ENCODE assay signal across 28 cellular contexts in genomic region chr1:50822035-50822776, GRCh38.
DNase-seq lines count a peak whose midpoint lies in the region; FAIRE-seq and TF ChIP-seq lines count a peak whose summit lies in the region.
"Had no signal": no experiment of that assay in that cellular context is flagged by ENCODE, and none has a peak within 500 bp of the region (broad histone marks: within the 10 kb centered on the region; RNA-seq: fewer than 3 reads in every experiment).

No MANE protein-coding gene starts in this region.

- H3K4me2 ChIP-seq in smooth muscle cell, result no peak overlapping the region

- H3K4me3 Mint-ChIP-seq in nephron progenitor cell, result no peak overlapping the region
- H3K4me3 Mint-ChIP-seq: activated naive CD8-positive, alpha-beta T cell treated with anti-CD3 and anti-CD28 coated beads, Interleukin-2, amount 10 ng/mL, durations not matched to agents 7 days and 5 days; activated T-cell treated with anti-CD3 and anti-CD28 coated beads, Interleukin-2, amount 50 U/mL, for 24 hours; central memory CD8-positive, alpha-beta T cell; memory B cell; T-cell had no signal

- no peak overlapping the region for H3K27ac Mint-ChIP-seq in nephron progenitor cell
- H3K27ac Mint-ChIP-seq: activated naive CD8-positive, alpha-beta T cell treated with anti-CD3 and anti-CD28 coated beads, Interleukin-2, amount 10 ng/mL, durations not matched to agents 7 days and 5 days; activated T-cell treated with anti-CD3 and anti-CD28 coated beads, Interleukin-2, amount 50 U/mL, for 24 hours; memory B cell; T-cell had no signal

- peaks cover 42% of the 10 kb centered on the region for H4K20me1 ChIP-seq in smooth muscle cell (ENCODE audit: low read depth)

- FAIRE-seq in small intestine (lab: Jason Lieb, UNC), result no peak
- FAIRE-seq: HTR-8/SVneo had no signal

- peaks cover 6% of the 10 kb centered on the region for H3K79me2 ChIP-seq in smooth muscle cell (ENCODE audit: low read depth)

- no peak for TF ChIP-seq CTCF in GM13976 (IDR thresholded peaks at IDR 0.05; ENCODE audit: borderline replicate concordance, control extremely low read depth, extremely low read depth, insufficient read depth, missing control alignments)
- no peak for TF ChIP-seq CTCF in nephron progenitor cell (IDR thresholded peaks at IDR 0.05)
- TF ChIP-seq CTCF in smooth muscle cell (IDR thresholded peaks at IDR 0.05; ENCODE audit: borderline replicate concordance, insufficient read depth, poor library complexity, severe bottlenecking), result no peak

- H2AFZ ChIP-seq in smooth muscle cell (ENCODE audit: low read depth), result no peak overlapping the region
- H2AFZ ChIP-seq: parathyroid adenoma had no signal

- H3K9me3 ChIP-seq in adipocyte (ENCODE audit: control insufficient read depth, low read length), result no peaks in the 10 kb centered on the region
- no peaks in the 10 kb centered on the region for H3K9me3 ChIP-seq in small intestine (ENCODE audit: control insufficient read depth, low read depth)
- no peaks in the 10 kb centered on the region for H3K9me3 ChIP-seq in smooth muscle cell (replicated peaks; ENCODE audit: low read depth)
- H3K9me3 ChIP-seq: BE2C, esophagus muscularis mucosa, gastrocnemius medialis, SJCRH30 had no signal

- WGBS in small intestine, 3 donors, result 89 to 93% (median 91%) methylated on average over 3 of the region's 3 CpGs
- WGBS in smooth muscle cell (ENCODE audit: low lambda C conversion rate), result 95% methylated on average over 3 of the region's 3 CpGs

- H3K9ac ChIP-seq in adipocyte (ENCODE audit: low read length) (no peak overlapping the region), smooth muscle cell (ENCODE audit: low read depth) (no peak overlapping the region)
- H3K9ac ChIP-seq: parathyroid adenoma had no signal

- H3K36me3 ChIP-seq in adipocyte (ENCODE audit: control insufficient read depth, insufficient read depth, low read length, severe bottlenecking) (no peaks in the 10 kb centered on the region), small intestine (ENCODE audit: control insufficient read depth in 2 of 2, insufficient read depth in 2 of 2, low read length in 2 of 2) (no peaks in the 10 kb centered on the region), smooth muscle cell (ENCODE audit: low read depth) (no peaks in the 10 kb centered on the region)
- H3K36me3 ChIP-seq: BE2C, esophagus muscularis mucosa, gastrocnemius medialis, SJCRH30 had no signal

- no peaks in the 10 kb centered on the region for H3K27me3 Mint-ChIP-seq in nephron progenitor cell (ENCODE audit: low read depth, poor library complexity)
- H3K27me3 Mint-ChIP-seq: activated naive CD8-positive, alpha-beta T cell treated with anti-CD3 and anti-CD28 coated beads, Interleukin-2, amount 10 ng/mL, durations not matched to agents 7 days and 5 days; activated T-cell treated with anti-CD3 and anti-CD28 coated beads, Interleukin-2, amount 50 U/mL, for 24 hours; central memory CD8-positive, alpha-beta T cell; memory B cell; T-cell had no signal

- H3K9me3 Mint-ChIP-seq in nephron progenitor cell, result peaks cover 11% of the 10 kb centered on the region
- H3K9me3 Mint-ChIP-seq: central memory CD8-positive, alpha-beta T cell; memory B cell had no signal

- H3K27me3 ChIP-seq in adipocyte (replicated peaks; ENCODE audit: control insufficient read depth, insufficient read depth, low read length) (no peaks in the 10 kb centered on the region), small intestine (ENCODE audit: control insufficient read depth in 2 of 2, insufficient read depth in 2 of 2, low read length in 2 of 2) (no peaks in the 10 kb centered on the region), smooth muscle cell (ENCODE audit: low read depth) (no peaks in the 10 kb centered on the region)
- H3K27me3 ChIP-seq: BE2C, esophagus muscularis mucosa, gastrocnemius medialis, SJCRH30 had no signal

- DNase-seq in GM13976 (ENCODE audit: low spot score), result peak; percentile 22
- peak; percentile 36 for DNase-seq in adipocyte (ENCODE audit: low read depth)
- peak; percentile 17 for DNase-seq in hepatic stellate cell (ENCODE audit: low spot score)
- DNase-seq in small intestine, result peak; percentile 10
- no peak for DNase-seq in nephron progenitor cell
- no peak for DNase-seq in smooth muscle cell (lab: John Stamatoyannopoulos, UW; ENCODE audit: unreplicated experiment)
- no peak for DNase-seq in NCI-H2081 treated with DMSO at 0.1 percent for 48 hours (lab: John Stamatoyannopoulos, UW)
- DNase-seq: activated gamma-delta T cell; activated naive CD8-positive, alpha-beta T cell treated with anti-CD3 and anti-CD28 coated beads, Interleukin-2, amount 10 ng/mL, durations not matched to agents 7 days and 5 days; activated T-cell treated with anti-CD3 and anti-CD28 coated beads, Interleukin-2, amount 50 U/mL, for 24 hours; BE2C; DMS153; gastrocnemius medialis; hypothalamus; KG1; NCI-H1105 treated with DMSO at 0.1 percent for 48 hours; NCI-H1930; NCI-H510A treated with DMSO at 0.1 percent for 48 hours; RPMI8226; SJCRH30; stimulated activated naive CD4-positive, alpha-beta T cell treated with Interleukin-2 at 50 U/mL for 16 hours; T-cell had no signal

- peaks cover 8% of the 10 kb centered on the region for H3K36me3 Mint-ChIP-seq in nephron progenitor cell (ENCODE audit: low read depth)

- in situ Hi-C loops in GM13976 (cut with MboI; ENCODE audit: low sequenced_read_pairs, unreplicated experiment), result no loop called here

- H3K4me1 Mint-ChIP-seq in nephron progenitor cell, result no peaks in the 10 kb centered on the region
- H3K4me1 Mint-ChIP-seq: activated naive CD8-positive, alpha-beta T cell treated with anti-CD3 and anti-CD28 coated beads, Interleukin-2, amount 10 ng/mL, durations not matched to agents 7 days and 5 days had no signal

- no peak overlapping the region for H3K27ac ChIP-seq in small intestine (ENCODE audit: low read depth in 1 of 2, low read length in 1 of 2)
- H3K27ac ChIP-seq in smooth muscle cell (ENCODE audit: low read depth), result no peak overlapping the region
- H3K27ac ChIP-seq: esophagus muscularis mucosa, gastrocnemius medialis, parathyroid adenoma, SJCRH30, skin epidermis had no signal

- H3F3A ChIP-seq in smooth muscle cell (ENCODE audit: low read depth), result no peaks in the 10 kb centered on the region

- H3K4me3 ChIP-seq in adipocyte (ENCODE audit: low read length) (no peak overlapping the region), small intestine (ENCODE audit: low read depth in 1 of 2, low read length in 2 of 2) (no peak overlapping the region), smooth muscle cell (no peak overlapping the region)
- H3K4me3 ChIP-seq: esophagus muscularis mucosa, gastrocnemius medialis, SJCRH30, skin epidermis had no signal

- H3K4me1 ChIP-seq in adipocyte (ENCODE audit: control insufficient read depth, insufficient read depth, low read length), result peaks cover 6% of the 10 kb centered on the region
- H3K4me1 ChIP-seq in small intestine (ENCODE audit: control insufficient read depth in 2 of 2, insufficient read depth in 1 of 2, low read depth in 1 of 2, low read length in 1 of 2), result no peaks in the 10 kb centered on the region
- no peaks in the 10 kb centered on the region for H3K4me1 ChIP-seq in smooth muscle cell (ENCODE audit: low read depth)
- H3K4me1 ChIP-seq: BE2C, SJCRH30 had no signal

Comparison
In these comparisons a context has a peak if more than half of its experiments do, and no peak if none do; other contexts are left out.
1. DNase-seq: peak in GM13976 (single experiment), adipocyte (single experiment), hepatic stellate cell (single experiment) and small intestine (single experiment); none in nephron progenitor cell (single experiment), smooth muscle cell (single experiment) and NCI-H2081 treated with DMSO at 0.1 percent for 48 hours (single experiment).